8 cellular contexts compared by ENCODE assay signal in genomic region chr9:127916665-127917581, GRCh38. TPM values are rescaled to one million over a fixed set of nuclear protein-coding genes. Genes with fewer than 3 reads are reported as not detected.
DNase-seq lines count a peak whose midpoint lies in the region; ATAC-seq and TF ChIP-seq lines count a peak whose summit lies in the region.

TSS of gene ST6GALNAC4 (minus strand) at chr9:127917041. CDS start at chr9:127916419, 622 bp downstream.

- H3K4me1 ChIP-seq in left ventricle myocardium inferior (peaks cover 61% of the 10 kb centered on the region), psoas muscle (peaks cover 37% of the 10 kb centered on the region)

- H3K27me3 ChIP-seq in left ventricle myocardium inferior (ENCODE audit: low read depth) (peaks cover 3% of the 10 kb centered on the region), psoas muscle (ENCODE audit: insufficient read depth in 3 of 3, low read length in 2 of 3) (no peaks in the 10 kb centered on the region)

- H3K27ac ChIP-seq in left ventricle myocardium inferior (replicated peaks), result peak within 1 kb of the TSS; percentile 82
- peak within 1 kb of the TSS; percentile 81 for H3K27ac ChIP-seq in psoas muscle

- peak within 1 kb of the TSS; percentile 75 for H3K4me3 ChIP-seq in GM12865 (ENCODE audit: low read depth, low read length)
- H3K4me3 ChIP-seq in left ventricle myocardium inferior, result peak within 1 kb of the TSS; percentile 84
- H3K4me3 ChIP-seq in psoas muscle, result peak within 1 kb of the TSS; percentile 73

- H3K36me3 ChIP-seq in left ventricle myocardium inferior, result peaks cover 19% of the 10 kb centered on the region
- peaks cover 0 to 18% of the 10 kb centered on the region in 2 donors for H3K36me3 ChIP-seq in psoas muscle (ENCODE audit: insufficient read depth in 1 of 2, low read depth in 1 of 2)

- H3K9me3 ChIP-seq in left ventricle myocardium inferior (replicated peaks) (no peaks in the 10 kb centered on the region), psoas muscle (no peaks in the 10 kb centered on the region)

- TF ChIP-seq CTCF in GM12865 (IDR thresholded peaks at IDR 0.05; ENCODE audit: insufficient read depth, low read depth, low read length, missing control alignments) (no peak), left ventricle myocardium inferior (IDR thresholded peaks at IDR 0.05; ENCODE audit: borderline replicate concordance) (no peak), psoas muscle (IDR thresholded peaks at IDR 0.05) (no peak)

- ATAC-seq in HG02759 (IDR thresholded peaks at IDR 0.05; ENCODE audit: unreplicated experiment) (peak; percentile 81), psoas muscle (peak; percentile 91 to 92 (median 92))

- DNase-seq in GM12865 (ENCODE audit: low read depth), result peak; percentile 97
- peak; percentile 88 for DNase-seq in NCI-H1436 (lab: John Stamatoyannopoulos, UW)
- peak; percentile 87 to 96 (median 94) for DNase-seq in T-helper 2 cell
- DNase-seq in amygdala (lab: John Stamatoyannopoulos, UW), result peak; percentile 68 to 97 (median 90)
- DNase-seq in left ventricle myocardium inferior, result peak; percentile 96
- peak; percentile 95 to 97 for DNase-seq in psoas muscle
- DNase-seq in ureter (ENCODE audit: low spot score), result peak; percentile 95

- WGBS in psoas muscle, 3 donors, result 2 to 3% (median 3%) methylated on average over 57 to 75 of the region's 75 CpGs

- intact Hi-C loops in left ventricle myocardium inferior (cut with micrococcal nuclease), result no loop called here
- intact Hi-C loops in psoas muscle (cut with DNase I), result loop anchor here (5.0 kb wide), 4 partner anchors 45 to 415 kb away; partner anchors contain the start of genes CDK9 (in 1 of the 2) and TOR2A (in 1 of the 2)

RNA-seq across cellular contexts. Expression of gene ST6GALNAC4, which starts in this region (rescaled TPM):
- total RNA-seq in left ventricle myocardium inferior, result 31.3 TPM
- 10 to 100 TPM in 3 of 4 donors, 1 to 10 TPM in 1; 8.9 to 52.6 (median 27.3) TPM for total RNA-seq in psoas muscle
- polyA plus RNA-seq in psoas muscle, result 10 to 100 TPM; 14.0 to 31.4 (median 14.8) TPM
- 25.8 TPM for total RNA-seq in ureter

Comparison
In these comparisons a context has a peak if more than half of its experiments do, and no peak if none do; other contexts are left out.
1. Peak in every context shown above with its lines: DNase-seq, ATAC-seq, H3K4me3 ChIP-seq and H3K27ac ChIP-seq.